16 cellular contexts compared by ENCODE assay signal in genomic region chr19:48216933-48217332, GRCh38. TPM values are rescaled to one million over a fixed set of nuclear protein-coding genes. Genes with fewer than 3 reads are reported as not detected.
DNase-seq lines count a peak whose midpoint lies in the region; TF ChIP-seq lines count a peak whose summit lies in the region.
"Had no signal": no experiment of that assay in that cellular context is flagged by ENCODE, and none has a peak within 500 bp of the region (broad histone marks: within the 10 kb centered on the region; RNA-seq: fewer than 3 reads in every experiment).

No MANE protein-coding gene starts in this region.

- no peaks in the 10 kb centered on the region for H3K9me3 Mint-ChIP-seq in endothelial cell (ENCODE audit: unreplicated experiment)
- H3K9me3 Mint-ChIP-seq: CD4-positive, alpha-beta T cell had no signal

- TF ChIP-seq POLR2A in breast epithelium (IDR thresholded peaks at IDR 0.05): no peak

- no peaks in the 10 kb centered on the region for H3K79me2 ChIP-seq in trophoblast cell (ENCODE audit: control insufficient read depth, insufficient read depth, low read length, poor library complexity)

- H3K9me3 ChIP-seq in HEK293 (ENCODE audit: control insufficient read depth, insufficient read depth, low read depth, low read length): no peaks in the 10 kb centered on the region
- no peaks in the 10 kb centered on the region for H3K9me3 ChIP-seq in trophoblast cell (ENCODE audit: insufficient read depth, low read depth, low read length)
- no peaks in the 10 kb centered on the region for H3K9me3 ChIP-seq in breast epithelium
- H3K9me3 ChIP-seq: MG63 had no signal

- H2AFZ ChIP-seq in trophoblast cell (ENCODE audit: insufficient read depth, low read length, poor library complexity): no peak overlapping the region

- no peak overlapping the region for H4K12ac ChIP-seq in trophoblast cell (ENCODE audit: low read depth, low read length)

- peak overlapping the region; percentile 19 for H3K4me3 Mint-ChIP-seq in endothelial cell (ENCODE audit: unreplicated experiment)
- H3K4me3 Mint-ChIP-seq: B cell; CD4-positive, alpha-beta T cell had no signal

- no peak overlapping the region for H4K8ac ChIP-seq in trophoblast cell (ENCODE audit: low read depth, low read length)

- TF ChIP-seq CTCF in HEK293 (tag by site-specific recombination; IDR thresholded peaks at IDR 0.05) (no peak), endothelial cell (IDR thresholded peaks at IDR 0.05; ENCODE audit: unreplicated experiment) (peak; percentile 63), breast epithelium (IDR thresholded peaks at IDR 0.05) (no peak)

- no peak overlapping the region for H3K14ac ChIP-seq in trophoblast cell (ENCODE audit: low read length)

- no peaks in the 10 kb centered on the region for H3K4me1 ChIP-seq in HEK293 (ENCODE audit: control insufficient read depth, insufficient read depth, low read length)
- H3K4me1 ChIP-seq in trophoblast cell (ENCODE audit: control insufficient read depth in 1 of 2, insufficient read depth in 2 of 2, low read length in 2 of 2): no peaks in the 10 kb centered on the region
- no peaks in the 10 kb centered on the region for H3K4me1 ChIP-seq in breast epithelium

- peaks cover 1% of the 10 kb centered on the region for H3K27me3 Mint-ChIP-seq in endothelial cell (ENCODE audit: unreplicated experiment)
- H3K27me3 Mint-ChIP-seq: B cell; CD4-positive, alpha-beta T cell had no signal

- H3K4me2 ChIP-seq in trophoblast cell (ENCODE audit: low read length): no peak overlapping the region

- H3K18ac ChIP-seq in trophoblast cell (ENCODE audit: low read length): no peak overlapping the region

- no peak overlapping the region for H3K4ac ChIP-seq in trophoblast cell (ENCODE audit: low read depth, low read length)

- POLR2A ChIA-PET in HEK293 (lab: Yijun Ruan, JAX): interaction anchor here (3.0 kb wide), 1 partner anchor 13 kb away, joined by 10 read pairs; no protein-coding TSS in a partner anchor

- no peak overlapping the region for H2BK120ac ChIP-seq in trophoblast cell (ENCODE audit: insufficient read depth, low read length, poor library complexity)

- H3K27ac Mint-ChIP-seq in endothelial cell (ENCODE audit: unreplicated experiment): no peak overlapping the region
- H3K27ac Mint-ChIP-seq: B cell; CD4-positive, alpha-beta T cell had no signal

- no peak overlapping the region for H2AK5ac ChIP-seq in trophoblast cell (ENCODE audit: low read length)

- CTCF ChIA-PET in HEK293 (lab: Yijun Ruan, JAX): interaction anchor here (1.6 kb wide), 1 partner anchor 9 kb away, joined by 5 read pairs; no protein-coding TSS in a partner anchor

- H3K36me3 Mint-ChIP-seq in endothelial cell (ENCODE audit: low read depth, unreplicated experiment): peaks cover 47% of the 10 kb centered on the region

- H3K79me1 ChIP-seq in trophoblast cell (ENCODE audit: low read length): no peaks in the 10 kb centered on the region

- no peak overlapping the region for H2BK5ac ChIP-seq in trophoblast cell (ENCODE audit: low read depth, low read length, poor library complexity)

- H3K4me3 ChIP-seq in HEK293 (ENCODE audit: low read depth, low read length): no peak overlapping the region
- H3K4me3 ChIP-seq in trophoblast cell (ENCODE audit: low read depth, low read length): no peak overlapping the region
- no peak overlapping the region for H3K4me3 ChIP-seq in breast epithelium
- H3K4me3 ChIP-seq: MG63 had no signal

- no peaks in the 10 kb centered on the region for H3K27me3 ChIP-seq in trophoblast cell (ENCODE audit: insufficient read depth, low read length)
- H3K27me3 ChIP-seq in breast epithelium: no peaks in the 10 kb centered on the region
- H3K27me3 ChIP-seq: MG63 had no signal

- no peak overlapping the region for H4K91ac ChIP-seq in trophoblast cell (ENCODE audit: low read depth, low read length)

- intact Hi-C loops in breast epithelium (cut with DNase I; ENCODE audit: low total_unique reads): no loop called here

- no CpG with 5 or more reads among the region's 14 CpGs for WGBS in trophoblast cell (ENCODE audit: extremely low coverage, insufficient coverage, insufficient read length)

- peak overlapping the region; percentile 41 for H3K23ac ChIP-seq in trophoblast cell (ENCODE audit: low read length)

- no peak overlapping the region for H3K9ac ChIP-seq in trophoblast cell (ENCODE audit: low read length)

- DNase-seq in endothelial cell (ENCODE audit: low spot score) (peak; percentile 56), trophoblast cell (peak in 1 of 2 donors; percentile 42), breast epithelium (ENCODE audit: low spot score in 2 of 2) (no peak), NK-92 (lab: John Stamatoyannopoulos, UW; ENCODE audit: unreplicated experiment) (no peak)
- DNase-seq: ACHN; CD4-positive, alpha-beta T cell; DMS79; GDM1; GOT3; MG63; NCI-H1105; NCI-H187; NCI-H748 treated with DMSO at 0.1 percent for 48 hours; Right ventricle myocardium superior had no signal

- H3K36me3 ChIP-seq in HEK293 (ENCODE audit: control insufficient read depth in 2 of 2, insufficient read depth in 1 of 2, low read length in 2 of 2) (peaks cover 4 to 35% of the 10 kb centered on the region in 2 experiments; a peak in 2 of 3 replicates), trophoblast cell (ENCODE audit: control insufficient read depth in 1 of 2, insufficient read depth in 2 of 2, low read length in 2 of 2) (no peaks in the 10 kb centered on the region), breast epithelium (no peaks in the 10 kb centered on the region)
- H3K36me3 ChIP-seq: MG63 had no signal

- no peak overlapping the region for H2BK12ac ChIP-seq in trophoblast cell (ENCODE audit: low read length)

- peaks cover 11% of the 10 kb centered on the region for H3K4me1 Mint-ChIP-seq in endothelial cell (ENCODE audit: unreplicated experiment)
- H3K4me1 Mint-ChIP-seq: B cell had no signal

- H3K27ac ChIP-seq in HEK293 (ENCODE audit: extremely low read depth, low read depth, low read length) (no peak overlapping the region), trophoblast cell (ENCODE audit: low read depth, low read length) (no peak overlapping the region), breast epithelium (no peak overlapping the region)

TF ChIP-seq in HEK293, 187 proteins besides CTCF, POLR2A, EP300 and RAD21:
- TF ChIP-seq SP7 (tag by site-specific recombination; IDR thresholded peaks at IDR 0.05) (no peak), ZNF610 (tag by site-specific recombination; IDR thresholded peaks at IDR 0.05; ENCODE audit: borderline replicate concordance) (peak; percentile 95)

RNA-seq across cellular contexts. Expression of gene CARD8, which starts 38.8 kb away (rescaled TPM):
- total RNA-seq in endothelial cell (ENCODE audit: unreplicated experiment) (210 TPM), breast epithelium (10 to 100 TPM; 35.0 to 39.0 (median 35.8) TPM)
- 20.4 and 20.6 TPM in 2 replicates for polyA plus RNA-seq in trophoblast cell (2013)

RNA-seq across cellular contexts. Expression of gene ZSWIM9, which starts 46.5 kb away (rescaled TPM):
- total RNA-seq in endothelial cell (ENCODE audit: unreplicated experiment): 8.8 TPM
- polyA plus RNA-seq in trophoblast cell (2013): 2.1 and 2.2 TPM in 2 replicates
- 1 to 10 TPM; 2.9 to 3.9 (median 2.9) TPM for total RNA-seq in breast epithelium

RNA-seq across cellular contexts. Expression of gene LIG1, which starts 46.8 kb away (rescaled TPM):
- total RNA-seq in endothelial cell (ENCODE audit: unreplicated experiment): 51.5 TPM
- polyA plus RNA-seq in trophoblast cell (2013): 40.8 and 40.9 TPM in 2 replicates
- total RNA-seq in breast epithelium: 10 to 100 TPM in 2 of 3 donors, 1 to 10 TPM in 1; 6.1 to 31.8 (median 14.1) TPM

RNA-seq across cellular contexts. Expression of gene ZNF114, which starts 52.9 kb away (rescaled TPM):
- total RNA-seq in endothelial cell (ENCODE audit: unreplicated experiment) (12.2 TPM), breast epithelium (1 to 10 TPM in 1 of 3 donors, under 1 TPM in 1, not detected in 1; 0.32 to 1.3 TPM)
- 85.5 and 90.7 TPM in 2 replicates for polyA plus RNA-seq in trophoblast cell (2013)
- total RNA-seq: CD4-positive, alpha-beta T cell had no signal
